ENCODE assay signal across 11 cellular contexts in genomic region chr17:39663688-39664580, GRCh38. TPM values are rescaled to one million over a fixed set of nuclear protein-coding genes. Genes with fewer than 3 reads are reported as not detected.
DNase-seq lines count a peak whose midpoint lies in the region; ATAC-seq and TF ChIP-seq lines count a peak whose summit lies in the region.
"Had no signal": no experiment of that assay in that cellular context is flagged by ENCODE, and none has a peak within 500 bp of the region (broad histone marks: within the 10 kb centered on the region; RNA-seq: fewer than 3 reads in every experiment).

No MANE protein-coding gene starts in this region.

- peak overlapping the region; percentile 57 for H3K9ac ChIP-seq in HCT116 (ENCODE audit: low read length)
- H3K9ac ChIP-seq in iPS-18a (ENCODE audit: low read length): no peak overlapping the region

- ATAC-seq in HCT116: peak; percentile 95
- no peak for ATAC-seq in stimulated activated naive B cell treated with anti-CD40 and anti-IgM and Interleukin-4, amounts not matched to agents 10 μg/mL and 1 μg/mL and 100 μg/mL, for 72 hours (replicated peaks)

- TF ChIP-seq CTCF in HCT116 (IDR thresholded peaks at IDR 0.05 in 2 of 3, conservative IDR thresholded peaks at IDR 0.05 in 1 of 3; ENCODE audit: borderline replicate concordance in 1 of 3, insufficient read depth in 1 of 3, low read depth in 2 of 3, low read length in 2 of 3): no peak
- no peak for TF ChIP-seq CTCF in prostate gland (IDR thresholded peaks at IDR 0.05)

- WGBS in prostate gland: 55% methylated on average over 16 of the region's 17 CpGs

- no peak overlapping the region for H2AFZ ChIP-seq in HCT116 (ENCODE audit: low read depth, low read length, poor library complexity, severe bottlenecking)

- H3K4me1 Mint-ChIP-seq in stimulated activated naive B cell treated with anti-CD40 and anti-IgM and Interleukin-4, amounts not matched to agents 10 μg/mL and 1 μg/mL and 100 μg/mL, for 72 hours: peaks cover 58 to 86% of the 10 kb centered on the region in 2 donors

- H3K27ac Mint-ChIP-seq in stimulated activated naive B cell treated with anti-CD40 and anti-IgM and Interleukin-4, amounts not matched to agents 10 μg/mL and 1 μg/mL and 100 μg/mL, for 72 hours: peak overlapping the region; percentile 62

- H3K27me3 Mint-ChIP-seq in stimulated activated naive B cell treated with anti-CD40 and anti-IgM and Interleukin-4, amounts not matched to agents 10 μg/mL and 1 μg/mL and 100 μg/mL, for 72 hours: peaks cover 10 to 22% of the 10 kb centered on the region in 2 donors

- H3K9me3 Mint-ChIP-seq in stimulated activated naive B cell treated with anti-CD40 and anti-IgM and Interleukin-4, amounts not matched to agents 10 μg/mL and 1 μg/mL and 100 μg/mL, for 72 hours: no peaks in the 10 kb centered on the region

- no peaks in the 10 kb centered on the region for H3K9me3 ChIP-seq in HCT116 (ENCODE audit: control insufficient read depth in 1 of 2, insufficient read depth in 1 of 2, low read depth in 1 of 2, low read length in 2 of 2)
- no peaks in the 10 kb centered on the region for H3K9me3 ChIP-seq in iPS-18a (ENCODE audit: control insufficient read depth, low read depth, low read length)
- no peaks in the 10 kb centered on the region for H3K9me3 ChIP-seq in prostate gland
- H3K9me3 ChIP-seq: right lobe of liver had no signal

- H3K4me3 ChIP-seq in HCT116 (replicated peaks in 1 of 2; ENCODE audit: low read depth in 1 of 2, low read length in 2 of 2) (peak overlapping the region; percentile 36 to 58), iPS-18a (ENCODE audit: low read length) (peak overlapping the region; percentile 8), prostate gland (no peak overlapping the region)
- H3K4me3 ChIP-seq: right lobe of liver had no signal

- H3K4me1 ChIP-seq in HCT116 (ENCODE audit: control insufficient read depth in 1 of 2, insufficient read depth in 2 of 2, low read length in 2 of 2): peaks cover 26 to 37% of the 10 kb centered on the region in 2 experiments
- H3K4me1 ChIP-seq in iPS-18a (ENCODE audit: control insufficient read depth, low read depth, low read length): peaks cover 19% of the 10 kb centered on the region
- H3K4me1 ChIP-seq in prostate gland (replicated peaks): peaks cover 13% of the 10 kb centered on the region

- intact Hi-C loops in HCT116 (cut with micrococcal nuclease): no loop called here
- intact Hi-C loops in prostate gland (cut with DNase I): no loop called here

- H3K36me3 ChIP-seq in HCT116 (ENCODE audit: control insufficient read depth in 1 of 2, insufficient read depth in 2 of 2, low read length in 2 of 2) (peaks cover 2 to 5% of the 10 kb centered on the region in 2 experiments; a peak in 1 of 4 replicates), iPS-18a (ENCODE audit: control insufficient read depth, low read depth, low read length) (peaks cover 3% of the 10 kb centered on the region), prostate gland (no peaks in the 10 kb centered on the region)
- H3K36me3 ChIP-seq: right lobe of liver had no signal

- BruUV-seq in HCT116 (replicated peaks; lab: Mats Ljungman, UMichigan): no TSS peak

- H3K9me2 ChIP-seq in HCT116 (ENCODE audit: insufficient read depth): no peaks in the 10 kb centered on the region

- H3K4me3 Mint-ChIP-seq in stimulated activated naive B cell treated with anti-CD40 and anti-IgM and Interleukin-4, amounts not matched to agents 10 μg/mL and 1 μg/mL and 100 μg/mL, for 72 hours: no peak overlapping the region

- H4K20me1 ChIP-seq in HCT116 (ENCODE audit: insufficient read depth): no peaks in the 10 kb centered on the region

- RAD21 ChIA-PET in HCT116 (lab: Charles Lee; ENCODE audit: low non-redundant PET in 1 of 2, low total read pairs in 2 of 2, uncharacterized antibody in 2 of 2, unreplicated experiment in 2 of 2): interaction anchor here in 1 of 2 experiments (0.6 kb wide), 1 partner anchor 618 kb away, joined by 4 read pairs; no protein-coding TSS in a partner anchor

- H3K36me3 Mint-ChIP-seq in stimulated activated naive B cell treated with anti-CD40 and anti-IgM and Interleukin-4, amounts not matched to agents 10 μg/mL and 1 μg/mL and 100 μg/mL, for 72 hours: peaks cover 28 to 36% of the 10 kb centered on the region in 2 donors

- DNase-seq in HCT116 (ENCODE audit: low read depth, low spot score) (peak; percentile 35), SK-MEL-5 (ENCODE audit: low read depth, low spot score) (peak; percentile 37), G401 (ENCODE audit: low spot score) (no peak), cortex of kidney (lab: John Stamatoyannopoulos, UW) (no peak), prostate gland (ENCODE audit: low spot score) (no peak)
- DNase-seq in stimulated activated naive B cell treated with anti-CD40 and anti-IgM and Interleukin-4, amounts not matched to agents 10 μg/mL and 1 μg/mL and 100 μg/mL, for 72 hours: no peak
- no peak for DNase-seq in activated effector memory CD4-positive, alpha-beta T cell treated with Interleukin-2 at 50 U/mL for 16 hours
- DNase-seq: NCI-H1694 treated with DMSO at 0.1 percent for 48 hours, T-helper 1 cell had no signal

- POLR2A ChIA-PET in HCT116 (lab: Charles Lee): no interaction called here

- H3K27me3 ChIP-seq in HCT116 (ENCODE audit: insufficient read depth, low read length) (no peaks in the 10 kb centered on the region), iPS-18a (ENCODE audit: control insufficient read depth, insufficient read depth, low read length) (peaks cover 27% of the 10 kb centered on the region), prostate gland (replicated peaks; ENCODE audit: insufficient read depth) (no peaks in the 10 kb centered on the region)

- TF ChIP-seq POLR2A in HCT116 (IDR thresholded peaks at IDR 0.05; ENCODE audit: borderline replicate concordance, extremely low read depth, insufficient read depth, insufficient read length): no peak
- TF ChIP-seq POLR2A in prostate gland (IDR thresholded peaks at IDR 0.05): no peak

- H3K27ac ChIP-seq in HCT116 (ENCODE audit: low read depth, low read length): peak overlapping the region; percentile 64
- no peak overlapping the region for H3K27ac ChIP-seq in iPS-18a (ENCODE audit: low read length)
- H3K27ac ChIP-seq in prostate gland: no peak overlapping the region
- H3K27ac ChIP-seq: right lobe of liver had no signal

- peak overlapping the region; percentile 94 for H3K4me2 ChIP-seq in HCT116 (ENCODE audit: low read length)

- H3K79me2 ChIP-seq in HCT116 (ENCODE audit: insufficient read depth, low read length): no peaks in the 10 kb centered on the region

- no peak for TF ChIP-seq RAD21 in HCT116 (IDR thresholded peaks at IDR 0.05; ENCODE audit: low read depth)

- in situ Hi-C loops in SK-MEL-5 (cut with HindIII; ENCODE audit: low pct_unique_long_range_greater_than_20kb, low sequenced_read_pairs) (no loop called here), G401 (cut with HindIII; ENCODE audit: low sequenced_read_pairs) (no loop called here)

- CTCF ChIA-PET in HCT116 (lab: Charles Lee): interaction anchor here (0.7 to 1.7 kb wide), 4 partner anchors 10 to 42 kb away, joined by 3 to 4 read pairs (median 4); no protein-coding TSS in a partner anchor

TF ChIP-seq in HCT116, 20 proteins besides CTCF, POLR2A, EP300 and RAD21 (continues in another document):
- peak; percentile 51 for TF ChIP-seq POLR2AphosphoS5 (IDR thresholded peaks at IDR 0.05; ENCODE audit: low read depth, low read length)

RNA-seq across cellular contexts. Expression of gene TCAP, which starts 1.2 kb away (rescaled TPM):
- total RNA-seq in HCT116 (2021; ENCODE audit: unreplicated experiment): 1.5 TPM
- polyA plus RNA-seq in HCT116 (2012): 0.77 and 1.0 TPM in 2 replicates
- total RNA-seq in SK-MEL-5 (2014; rRNA removed; shearing (Covaris generic)): 0.05 and 0.53 TPM in 2 replicates
- polyA plus RNA-seq in SK-MEL-5 (2015; cell fraction: cytosol; rRNA removed): 0.29 and 0.92 TPM in 2 replicates
- 3.2 and 3.5 TPM in 2 replicates for polyA plus RNA-seq in SK-MEL-5 (2015; cell fraction: nucleus; rRNA removed)
- total RNA-seq in G401 (2014; rRNA removed; shearing (Covaris generic)): 0.43 and 0.44 TPM in 2 replicates
- total RNA-seq in prostate gland: 10 to 100 TPM in 1 of 2 donors, 1 to 10 TPM in 1; 4.3 to 44.3 TPM

RNA-seq across cellular contexts. Expression of gene PNMT, which starts 4.3 kb away (rescaled TPM):
- total RNA-seq in HCT116 (2021; ENCODE audit: unreplicated experiment): not detected
- 0.09 and 0.10 TPM in 2 replicates for polyA plus RNA-seq in HCT116 (2012)
- not detected in 2 replicates for total RNA-seq in SK-MEL-5 (2014; rRNA removed; shearing (Covaris generic))
- polyA plus RNA-seq in SK-MEL-5 (2015; cell fraction: cytosol; rRNA removed): not detected in 2 replicates
- not detected in 2 replicates for polyA plus RNA-seq in SK-MEL-5 (2015; cell fraction: nucleus; rRNA removed)
- total RNA-seq in G401 (2014; rRNA removed; shearing (Covaris generic)): not detected in 2 replicates
- 1 to 10 TPM; 2.7 to 5.8 TPM for total RNA-seq in prostate gland

RNA-seq across cellular contexts. Expression of gene PGAP3, which starts 23.9 kb away (rescaled TPM):
- 15.2 TPM for total RNA-seq in HCT116 (2021; ENCODE audit: unreplicated experiment)
- 8.2 and 8.7 TPM in 2 replicates for polyA plus RNA-seq in HCT116 (2012)
- 6.6 and 7.2 TPM in 2 replicates for total RNA-seq in SK-MEL-5 (2014; rRNA removed; shearing (Covaris generic))
- polyA plus RNA-seq in SK-MEL-5 (2015; cell fraction: cytosol; rRNA removed): 8.9 and 9.6 TPM in 2 replicates
- polyA plus RNA-seq in SK-MEL-5 (2015; cell fraction: nucleus; rRNA removed): 33.0 and 38.6 TPM in 2 replicates
- 10.3 and 13.5 TPM in 2 replicates for total RNA-seq in G401 (2014; rRNA removed; shearing (Covaris generic))
- total RNA-seq in prostate gland: 10 to 100 TPM; 44.6 to 50.0 TPM

RNA-seq across cellular contexts. Expression of gene STARD3, which starts 27.0 kb away (rescaled TPM):
- total RNA-seq in HCT116 (2021; ENCODE audit: unreplicated experiment): 73.9 TPM
- 66.5 and 74.4 TPM in 2 replicates for polyA plus RNA-seq in HCT116 (2012)
- 21.2 and 32.9 TPM in 2 replicates for total RNA-seq in SK-MEL-5 (2014; rRNA removed; shearing (Covaris generic))
- 127 and 138 TPM in 2 replicates for polyA plus RNA-seq in SK-MEL-5 (2015; cell fraction: cytosol; rRNA removed)
- 182 and 250 TPM in 2 replicates for polyA plus RNA-seq in SK-MEL-5 (2015; cell fraction: nucleus; rRNA removed)
- total RNA-seq in G401 (2014; rRNA removed; shearing (Covaris generic)): 30.8 and 45.5 TPM in 2 replicates
- total RNA-seq in prostate gland: 100 to 1,000 TPM in 1 of 2 donors, 10 to 100 TPM in 1; 52.5 to 202 TPM

RNA-seq across cellular contexts. Expression of gene ERBB2, which starts 35.9 kb away (rescaled TPM):
- 75.8 TPM for total RNA-seq in HCT116 (2021; ENCODE audit: unreplicated experiment)
- 46.7 and 51.7 TPM in 2 replicates for polyA plus RNA-seq in HCT116 (2012)
- total RNA-seq in SK-MEL-5 (2014; rRNA removed; shearing (Covaris generic)): 11.9 and 12.4 TPM in 2 replicates
- polyA plus RNA-seq in SK-MEL-5 (2015; cell fraction: cytosol; rRNA removed): 13.7 and 20.6 TPM in 2 replicates
- 31.0 and 35.3 TPM in 2 replicates for polyA plus RNA-seq in SK-MEL-5 (2015; cell fraction: nucleus; rRNA removed)
- total RNA-seq in G401 (2014; rRNA removed; shearing (Covaris generic)): 41.1 and 44.7 TPM in 2 replicates
- 100 to 1,000 TPM; 112 to 172 TPM for total RNA-seq in prostate gland

Comparison
In these comparisons a context has a peak if more than half of its experiments do, and no peak if none do; other contexts are left out.
1. DNase-seq: peak in HCT116 (single experiment) and SK-MEL-5 (single experiment); none in stimulated activated naive B cell treated with anti-CD40 and anti-IgM and Interleukin-4, amounts not matched to agents 10 μg/mL and 1 μg/mL and 100 μg/mL, for 72 hours (single experiment), G401 (single experiment), cortex of kidney (single experiment), prostate gland (single experiment) and activated effector memory CD4-positive, alpha-beta T cell treated with Interleukin-2 at 50 U/mL for 16 hours (single experiment).
2. H3K4me3 ChIP-seq: peak in HCT116 (2 of 2) and iPS-18a (single experiment); none in prostate gland (0 of 2).